In the genomic region with DNA sequence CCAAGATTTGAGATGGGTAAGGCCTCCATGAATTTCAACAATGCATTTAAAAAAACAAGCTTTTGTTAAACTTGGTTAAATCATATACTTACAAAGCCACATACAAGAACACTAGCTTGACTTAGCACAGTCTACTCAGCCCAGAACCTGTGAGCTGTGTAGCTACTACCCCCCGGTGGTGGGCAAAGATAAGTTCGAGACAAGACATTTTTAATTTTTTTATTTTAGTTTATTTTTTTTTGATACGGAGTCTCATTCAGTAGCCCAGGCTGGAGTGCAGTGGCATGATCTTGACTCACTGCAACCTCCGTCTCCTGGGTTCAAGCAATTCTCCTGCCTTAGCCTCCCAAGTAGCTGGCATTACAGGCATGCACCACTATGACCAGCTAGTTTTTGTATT, we compare ENCODE assay signal across 8 cellular contexts. TPM values are rescaled to one million over a fixed set of nuclear protein-coding genes. Genes with fewer than 3 reads are reported as not detected.
A peak's percentile ranks its signal among the peaks of the same experiment; 100 is the strongest.
DNase-seq lines count a peak whose midpoint lies in the region; ATAC-seq and TF ChIP-seq lines count a peak whose summit lies in the region.

No MANE protein-coding gene starts in this region.

- no peaks in the 10 kb centered on the region for H3K27me3 ChIP-seq in left ventricle myocardium inferior (ENCODE audit: low read depth)

- H3K9me3 Mint-ChIP-seq in activated T-cell treated with anti-CD3 and anti-CD28 coated beads, Interleukin-2, amount 50 U/mL, for 72 hours, result no peaks in the 10 kb centered on the region

- H3K27ac ChIP-seq in left ventricle myocardium inferior (replicated peaks), result no peak overlapping the region

- peak overlapping the region; percentile 98 for H3K27ac Mint-ChIP-seq in activated T-cell treated with anti-CD3 and anti-CD28 coated beads, Interleukin-2, amount 50 U/mL, for 72 hours

- peaks cover 3 to 6% of the 10 kb centered on the region in 2 donors for H3K36me3 Mint-ChIP-seq in activated T-cell treated with anti-CD3 and anti-CD28 coated beads, Interleukin-2, amount 50 U/mL, for 72 hours (ENCODE audit: insufficient read depth in 2 of 2)

- intact Hi-C loops in left ventricle myocardium inferior (cut with micrococcal nuclease), result no loop called here
- intact Hi-C loops in Right ventricle myocardium inferior (cut with DNase I), result no loop called here
- intact Hi-C loops in left colon (cut with DNase I, micrococcal nuclease), result no loop called here

- no peaks in the 10 kb centered on the region for H3K9me3 ChIP-seq in left ventricle myocardium inferior (replicated peaks)

- no peaks in the 10 kb centered on the region for H3K36me3 ChIP-seq in left ventricle myocardium inferior

- no peaks in the 10 kb centered on the region for H3K27me3 Mint-ChIP-seq in activated T-cell treated with anti-CD3 and anti-CD28 coated beads, Interleukin-2, amount 50 U/mL, for 72 hours (ENCODE audit: low read depth)

- ATAC-seq in Right ventricle myocardium inferior (no peak), left colon (no peak)
- peak; percentile 20 to 29 for ATAC-seq in activated T-cell treated with anti-CD3 and anti-CD28 coated beads, Interleukin-2, amount 50 U/mL, for 72 hours (replicated peaks in 1 of 2)

- H3K4me1 ChIP-seq in left ventricle myocardium inferior, result peaks cover 29% of the 10 kb centered on the region

- peak; percentile 22 for TF ChIP-seq CTCF in left ventricle myocardium inferior (IDR thresholded peaks at IDR 0.05; ENCODE audit: borderline replicate concordance)
- TF ChIP-seq CTCF in foreskin fibroblast (IDR thresholded peaks at IDR 0.05; ENCODE audit: low read depth, low read length), result peak; percentile 54

- no peak overlapping the region for H3K4me3 ChIP-seq in left ventricle myocardium inferior
- H3K4me3 ChIP-seq in foreskin fibroblast (ENCODE audit: low read depth in 1 of 2, low read length in 2 of 2), result no peak overlapping the region

- H3K4me1 Mint-ChIP-seq in activated T-cell treated with anti-CD3 and anti-CD28 coated beads, Interleukin-2, amount 50 U/mL, for 72 hours (ENCODE audit: low read depth), result peaks cover 43% of the 10 kb centered on the region

- peak overlapping the region; percentile 9 to 51 for H3K4me3 Mint-ChIP-seq in activated T-cell treated with anti-CD3 and anti-CD28 coated beads, Interleukin-2, amount 50 U/mL, for 72 hours

- no peak for DNase-seq in left ventricle myocardium inferior
- DNase-seq in Right ventricle myocardium inferior (ENCODE audit: missing footprints), result no peak
- peak; percentile 44 for DNase-seq in NCI-H82 (lab: John Stamatoyannopoulos, UW)
- DNase-seq in activated T-cell treated with anti-CD3 and anti-CD28 coated beads, Interleukin-2, amount 50 U/mL, for 72 hours, result peak; percentile 69 to 70
- peak; percentile 73 to 88 for DNase-seq in foreskin fibroblast
- DNase-seq in stimulated activated CD4-positive, alpha-beta T cell treated with anti-CD3 and anti-CD28 coated beads, Interleukin-2, amount 100 ng/mL, for 4 hours (ENCODE audit: low read depth), result peak; percentile 49
- DNase-seq in NCI-H774 (lab: John Stamatoyannopoulos, UW), result no peak
- DNase-seq in left colon, result no peak

RNA-seq across cellular contexts. Expression of a gene that starts 3.7 kb away (rescaled TPM):
- total RNA-seq in left ventricle myocardium inferior (15.4 TPM), Right ventricle myocardium inferior (16.6 TPM), left colon (10 to 100 TPM; 41.1 to 43.8 TPM)
- 10 to 100 TPM; 34.2 to 43.5 TPM for total RNA-seq in activated T-cell treated with anti-CD3 and anti-CD28 coated beads, Interleukin-2, amount 50 U/mL, for 72 hours

RNA-seq across cellular contexts. Expression of a gene that starts 12.2 kb away (rescaled TPM):
- 5.5 TPM for total RNA-seq in left ventricle myocardium inferior
- 9.0 TPM for total RNA-seq in Right ventricle myocardium inferior
- total RNA-seq in activated T-cell treated with anti-CD3 and anti-CD28 coated beads, Interleukin-2, amount 50 U/mL, for 72 hours, result under 1 TPM; 0.19 to 0.79 TPM
- 1 to 10 TPM; 2.1 to 7.4 TPM for total RNA-seq in left colon

RNA-seq across cellular contexts. Expression of a gene that starts 45.0 kb away (rescaled TPM):
- total RNA-seq in left ventricle myocardium inferior (1.5 TPM), Right ventricle myocardium inferior (1.2 TPM), left colon (1 to 10 TPM in 1 of 2 donors, under 1 TPM in 1; 0.70 to 1.3 TPM)
- total RNA-seq in activated T-cell treated with anti-CD3 and anti-CD28 coated beads, Interleukin-2, amount 50 U/mL, for 72 hours, result under 1 TPM in 1 of 2 donors, not detected in 1; 0.95 TPM

RNA-seq across cellular contexts. Expression of a gene that starts 45.9 kb away (rescaled TPM):
- total RNA-seq in left ventricle myocardium inferior (22.1 TPM), Right ventricle myocardium inferior (23.4 TPM), left colon (10 to 100 TPM; 10.7 to 13.3 TPM)
- total RNA-seq in activated T-cell treated with anti-CD3 and anti-CD28 coated beads, Interleukin-2, amount 50 U/mL, for 72 hours, result 10 to 100 TPM; 26.6 to 27.8 TPM

Comparison
In these comparisons a context has a peak if more than half of its experiments do, and no peak if none do; other contexts are left out.
1. DNase-seq: peak in NCI-H82 (single experiment), activated T-cell treated with anti-CD3 and anti-CD28 coated beads, Interleukin-2, amount 50 U/mL, for 72 hours (2 of 2), foreskin fibroblast (2 of 2) and stimulated activated CD4-positive, alpha-beta T cell treated with anti-CD3 and anti-CD28 coated beads, Interleukin-2, amount 100 ng/mL, for 4 hours (single experiment); none in left ventricle myocardium inferior (single experiment), Right ventricle myocardium inferior (single experiment), NCI-H774 (single experiment) and left colon (0 of 2).
2. ATAC-seq: peak in activated T-cell treated with anti-CD3 and anti-CD28 coated beads, Interleukin-2, amount 50 U/mL, for 72 hours (2 of 2); none in Right ventricle myocardium inferior (single experiment) and left colon (single experiment).